In genomic region chr17:76714822-76715461, GRCh38 we compare ENCODE assay signal across 8 cellular contexts. TPM values are rescaled to one million over a fixed set of nuclear protein-coding genes. Genes with fewer than 3 reads are reported as not detected.
DNase-seq lines count a peak whose midpoint lies in the region; ATAC-seq and TF ChIP-seq lines count a peak whose summit lies in the region.

No MANE protein-coding gene starts in this region.

- CTCF ChIA-PET in GM10248 (lab: Yijun Ruan, JAX): interaction anchor here (1.0 to 5.3 kb wide), 8 partner anchors 10 to 342 kb away, joined by 3 to 45 read pairs (median 4); partner anchors contain the start of genes JMJD6 and METTL23

- H3K27ac ChIP-seq in stomach: peak overlapping the region in 4 of 5 donors; percentile 69 to 81 (median 76)

- no peaks in the 10 kb centered on the region for H3K27me3 ChIP-seq in stomach

- H3K27ac Mint-ChIP-seq in natural killer cell treated with Interleukin-12 subunit alpha and Interleukin-12 subunit beta and Interleukin-15 and Interleukin-18, amount 100 ng/mL, for 72 hours: peak overlapping the region; percentile 79 to 88

- intact Hi-C loops in stomach (cut with DNase I; ENCODE audit: low total_unique reads): no loop called here

- H3K4me1 ChIP-seq in stomach: peaks cover 22 to 57% (median 40%) of the 10 kb centered on the region in 4 donors

- POLR2A ChIA-PET in GM10248 (lab: Yijun Ruan, JAX): interaction anchor here (1.7 kb wide), 1 partner anchor 12 kb away, joined by 13 read pairs; the partner anchor contains the start of genes JMJD6 and METTL23

- H3K4me1 Mint-ChIP-seq in natural killer cell treated with Interleukin-12 subunit alpha and Interleukin-12 subunit beta and Interleukin-15 and Interleukin-18, amount 100 ng/mL, for 72 hours (ENCODE audit: low read depth in 2 of 2): peaks cover 42 to 50% of the 10 kb centered on the region in 2 donors

- H3K36me3 ChIP-seq in stomach: peaks cover 61 to 73% (median 69%) of the 10 kb centered on the region in 4 donors

- peak; percentile 64 for DNase-seq in GM10248 (ENCODE audit: extremely low spot score)
- DNase-seq in NCI-H2171 (lab: John Stamatoyannopoulos, UW): peak; percentile 28
- peak; percentile 45 for DNase-seq in activated CD8-positive, alpha-beta memory T cell treated with anti-CD3 and anti-CD28 coated beads, Interleukin-2, amount 50 U/mL, for 1 hour (ENCODE audit: extremely low read depth)
- DNase-seq in epidermal melanocyte (ENCODE audit: insufficient read length, low spot score): peak; percentile 50
- DNase-seq in natural killer cell treated with Interleukin-12 subunit alpha and Interleukin-12 subunit beta and Interleukin-15 and Interleukin-18, amount 100 ng/mL, for 72 hours (ENCODE audit: low spot score): no peak
- peak; percentile 72 for DNase-seq in stomach
- DNase-seq in NCI-H1048 (lab: John Stamatoyannopoulos, UW): no peak
- no peak for DNase-seq in putamen (ENCODE audit: low spot score)

- TF ChIP-seq EP300 in stomach (IDR thresholded peaks at IDR 0.05): no peak

- TF ChIP-seq CTCF in GM10248 (IDR thresholded peaks at IDR 0.05; ENCODE audit: control extremely low read depth, extremely low read depth, low read depth, missing control alignments): peak; percentile 76
- peak in 5 of 7 experiments; percentile 47 to 90 (median 75) for TF ChIP-seq CTCF in stomach (IDR thresholded peaks at IDR 0.05)

- no peaks in the 10 kb centered on the region for H3K9me3 ChIP-seq in stomach

- peaks cover 29% of the 10 kb centered on the region for H3K36me3 Mint-ChIP-seq in natural killer cell treated with Interleukin-12 subunit alpha and Interleukin-12 subunit beta and Interleukin-15 and Interleukin-18, amount 100 ng/mL, for 72 hours

- H3K27me3 Mint-ChIP-seq in natural killer cell treated with Interleukin-12 subunit alpha and Interleukin-12 subunit beta and Interleukin-15 and Interleukin-18, amount 100 ng/mL, for 72 hours: no peaks in the 10 kb centered on the region

- H3K4me3 Mint-ChIP-seq in natural killer cell treated with Interleukin-12 subunit alpha and Interleukin-12 subunit beta and Interleukin-15 and Interleukin-18, amount 100 ng/mL, for 72 hours: peak overlapping the region; percentile 73

- H3K4me3 ChIP-seq in stomach: no peak overlapping the region

- TF ChIP-seq POLR2A in stomach (IDR thresholded peaks at IDR 0.05): no peak

- 21 to 31% (median 27%) methylated on average over 4 of the region's 4 CpGs for WGBS in stomach, 5 donors

- no peak for ATAC-seq in natural killer cell treated with Interleukin-12 subunit alpha and Interleukin-12 subunit beta and Interleukin-15 and Interleukin-18, amount 100 ng/mL, for 72 hours

- H3K9me3 Mint-ChIP-seq in natural killer cell treated with Interleukin-12 subunit alpha and Interleukin-12 subunit beta and Interleukin-15 and Interleukin-18, amount 100 ng/mL, for 72 hours: no peaks in the 10 kb centered on the region

RNA-seq across cellular contexts. Expression of gene MXRA7, which starts 4.2 kb away (rescaled TPM):
- 10 to 100 TPM; 18.1 to 19.4 TPM for total RNA-seq in natural killer cell treated with Interleukin-12 subunit alpha and Interleukin-12 subunit beta and Interleukin-15 and Interleukin-18, amount 100 ng/mL, for 72 hours
- 100 to 1,000 TPM in 2 of 5 donors, 10 to 100 TPM in 3; 41.4 to 209 (median 86.9) TPM for total RNA-seq in stomach
- polyA plus RNA-seq in stomach: 100 to 1,000 TPM in 1 of 3 donors, 10 to 100 TPM in 2; 44.5 to 102 (median 54.5) TPM

RNA-seq across cellular contexts. Expression of gene JMJD6, which starts 11.5 kb away (rescaled TPM):
- 10 to 100 TPM; 74.3 to 97.1 TPM for total RNA-seq in natural killer cell treated with Interleukin-12 subunit alpha and Interleukin-12 subunit beta and Interleukin-15 and Interleukin-18, amount 100 ng/mL, for 72 hours
- 10 to 100 TPM in 3 of 5 donors, 1 to 10 TPM in 2; 9.3 to 47.3 (median 16.5) TPM for total RNA-seq in stomach
- 10 to 100 TPM; 25.8 to 32.5 (median 28.5) TPM for polyA plus RNA-seq in stomach

RNA-seq across cellular contexts. Expression of gene METTL23, which starts 11.7 kb away (rescaled TPM):
- total RNA-seq in natural killer cell treated with Interleukin-12 subunit alpha and Interleukin-12 subunit beta and Interleukin-15 and Interleukin-18, amount 100 ng/mL, for 72 hours: 10 to 100 TPM; 26.4 to 37.0 TPM
- 10 to 100 TPM in 4 of 5 donors, 1 to 10 TPM in 1; 1.2 to 72.1 (median 15.5) TPM for total RNA-seq in stomach
- polyA plus RNA-seq in stomach: 10 to 100 TPM; 35.4 to 42.0 (median 35.6) TPM

RNA-seq across cellular contexts. Expression of gene SRSF2, which starts 22.2 kb away (rescaled TPM):
- total RNA-seq in natural killer cell treated with Interleukin-12 subunit alpha and Interleukin-12 subunit beta and Interleukin-15 and Interleukin-18, amount 100 ng/mL, for 72 hours: 100 to 1,000 TPM; 373 to 571 TPM
- total RNA-seq in stomach: 100 to 1,000 TPM; 166 to 340 (median 280) TPM
- 100 to 1,000 TPM in 2 of 3 donors, 10 to 100 TPM in 1; 96.4 to 166 (median 106) TPM for polyA plus RNA-seq in stomach

RNA-seq across cellular contexts. Expression of gene MFSD11, which starts 23.0 kb away (rescaled TPM):
- total RNA-seq in natural killer cell treated with Interleukin-12 subunit alpha and Interleukin-12 subunit beta and Interleukin-15 and Interleukin-18, amount 100 ng/mL, for 72 hours: 10 to 100 TPM; 18.1 to 25.5 TPM
- total RNA-seq in stomach: 10 to 100 TPM in 4 of 5 donors, 1 to 10 TPM in 1; 7.0 to 66.1 (median 46.8) TPM
- polyA plus RNA-seq in stomach: 10 to 100 TPM in 1 of 3 donors, 1 to 10 TPM in 2; 7.2 to 11.2 (median 9.3) TPM

Comparison
In these comparisons a context has a peak if more than half of its experiments do, and no peak if none do; other contexts are left out.
1. DNase-seq: peak in GM10248 (single experiment), NCI-H2171 (single experiment), activated CD8-positive, alpha-beta memory T cell treated with anti-CD3 and anti-CD28 coated beads, Interleukin-2, amount 50 U/mL, for 1 hour (single experiment), epidermal melanocyte (single experiment) and stomach (single experiment); none in natural killer cell treated with Interleukin-12 subunit alpha and Interleukin-12 subunit beta and Interleukin-15 and Interleukin-18, amount 100 ng/mL, for 72 hours (single experiment), NCI-H1048 (single experiment) and putamen (single experiment).